In the genomic region with DNA sequence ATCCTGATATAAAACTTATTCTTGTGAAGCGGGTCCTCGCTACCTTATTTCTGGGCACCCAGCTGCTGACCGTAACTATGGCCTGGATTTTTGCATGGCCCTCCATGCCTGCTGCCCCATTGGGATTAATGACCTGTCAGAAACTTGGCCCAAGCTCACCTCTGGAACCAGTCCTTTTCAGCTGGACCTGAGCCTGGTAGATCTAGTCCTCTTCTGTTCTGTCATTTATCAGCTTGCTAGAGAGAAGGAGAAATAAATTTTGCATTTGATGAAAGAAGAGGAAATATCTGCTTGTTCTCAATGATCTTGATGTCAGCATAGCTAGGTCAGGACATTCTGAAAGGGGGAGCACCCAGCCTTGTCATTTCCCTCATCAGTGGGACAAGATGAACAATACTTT, we compare ENCODE assay signal across 8 cellular contexts.
"Had no signal": no experiment of that assay in that cellular context is flagged by ENCODE, and none has a peak within 500 bp of the region (broad histone marks: within the 10 kb centered on the region; RNA-seq: fewer than 3 reads in every experiment).

No MANE protein-coding gene starts in this region.

- H3K4me1 ChIP-seq: HAP-1 had no signal

- H3K27ac Mint-ChIP-seq: HFFc6 had no signal

- DNase-seq: GM23248, GOT3, H7, HFFc6, IMR-90 had no signal

- ATAC-seq: HCT116, K562 had no signal

- H3K27ac ChIP-seq: GM23248 had no signal

- H3K36me3 ChIP-seq: HAP-1 had no signal

- H3K4me3 Mint-ChIP-seq: HFFc6 had no signal

- H3K9me3 ChIP-seq: HAP-1 had no signal

- H3K4me3 ChIP-seq: GM23248, HAP-1, K562 had no signal
